28 cellular contexts compared by ENCODE assay signal in genomic region chr13:82879921-82880320, GRCh38.
"Had no signal": no experiment of that assay in that cellular context is flagged by ENCODE, and none has a peak within 500 bp of the region (broad histone marks: within the 10 kb centered on the region; RNA-seq: fewer than 3 reads in every experiment).

No MANE protein-coding gene starts in this region.

- H3K9ac ChIP-seq: KMS-11 had no signal

- H3K27me3 ChIP-seq: ascending aorta, body of pancreas, Peyer's patch had no signal

- H3K36me3 Mint-ChIP-seq: activated naive CD4-positive, alpha-beta T cell treated with anti-CD3 and anti-CD28 coated beads, Interleukin-2, amount 50 U/mL, for 72 hours had no signal

- H3K4me3 ChIP-seq: ascending aorta, body of pancreas, Peyer's patch had no signal

- H3K27ac ChIP-seq: ascending aorta, body of pancreas, KMS-11, Peyer's patch, RWPE1 had no signal

- H3K27ac Mint-ChIP-seq: activated CD8-positive, alpha-beta T cell treated with anti-CD3 and anti-CD28 coated beads, Interleukin-2, amount 10 ng/mL, durations not matched to agents 7 days and 5 days; activated naive CD4-positive, alpha-beta T cell treated with anti-CD3 and anti-CD28 coated beads, Interleukin-2, amount 50 U/mL, for 72 hours; activated naive CD8-positive, alpha-beta T cell treated with anti-CD3 and anti-CD28 coated beads, Interleukin-2, amount 50 U/mL, for 24 hours; T-helper 17 cell; WTC11 had no signal

- H3K4me1 ChIP-seq: ascending aorta, body of pancreas, Peyer's patch had no signal

- DNase-seq: activated CD4-positive, alpha-beta T cell treated with anti-CD3 and anti-CD28 coated beads for 48 hours; activated CD4-positive, alpha-beta T cell treated with anti-CD3 and anti-CD28 coated beads, Interleukin-2, amount 50 U/mL, for 4 hours; activated CD4-positive, CD25-positive, alpha-beta regulatory T cell treated with anti-CD3 and anti-CD28 coated beads, Interleukin-2, amount 50 U/mL, for 72 hours; activated CD8-positive, alpha-beta memory T cell treated with anti-CD3 and anti-CD28 coated beads, Interleukin-2, amount 50 U/mL, for 48 hours; activated CD8-positive, alpha-beta T cell treated with anti-CD3 and anti-CD28 coated beads, Interleukin-2, amount 10 ng/mL, durations not matched to agents 7 days and 5 days; activated effector memory CD4-positive, alpha-beta T cell treated with Interleukin-2 at 50 U/mL for 16 hours; activated naive CD4-positive, alpha-beta T cell treated with Interleukin-2 at 50 U/mL for 16 hours; activated naive CD8-positive, alpha-beta T cell treated with anti-CD3 and anti-CD28 coated beads, Interleukin-2, amount 50 U/mL, for 24 hours; activated T-cell treated with anti-CD3 and anti-CD28 coated beads, Interleukin-2, amount 50 U/mL, for 1 hour; amniotic stem cell; body of pancreas; NCI-H1092; NCI-H2029; NCI-H2171 treated with DMSO at 0.1 percent for 48 hours; NCI-H226; NCI-H510A treated with DMSO at 0.1 percent for 48 hours; NCI-H82; OCI-M1; Peyer's patch; SHP77; T-helper 17 cell; T-helper 9 cell had no signal

- H3K9me3 ChIP-seq: ascending aorta, body of pancreas, Peyer's patch had no signal

- H3K4me1 Mint-ChIP-seq: activated naive CD8-positive, alpha-beta T cell treated with anti-CD3 and anti-CD28 coated beads, Interleukin-2, amount 50 U/mL, for 24 hours; central memory CD8-positive, alpha-beta T cell; T-helper 17 cell; WTC11 had no signal

- H3K27me3 Mint-ChIP-seq: activated naive CD8-positive, alpha-beta T cell treated with anti-CD3 and anti-CD28 coated beads, Interleukin-2, amount 50 U/mL, for 24 hours; central memory CD8-positive, alpha-beta T cell; T-helper 17 cell had no signal

- H3K36me3 ChIP-seq: ascending aorta, Peyer's patch had no signal

- H3K4me2 ChIP-seq: KMS-11 had no signal

- H3K4me3 Mint-ChIP-seq: activated CD8-positive, alpha-beta T cell treated with anti-CD3 and anti-CD28 coated beads, Interleukin-2, amount 10 ng/mL, durations not matched to agents 7 days and 5 days; activated naive CD8-positive, alpha-beta T cell treated with anti-CD3 and anti-CD28 coated beads, Interleukin-2, amount 50 U/mL, for 24 hours; central memory CD8-positive, alpha-beta T cell; T-helper 17 cell; WTC11 had no signal
